In genomic region chr15:66724732-66725467, GRCh38 we compare ENCODE assay signal across 17 cellular contexts. TPM values are rescaled to one million over a fixed set of nuclear protein-coding genes. Genes with fewer than 3 reads are reported as not detected.
DNase-seq lines count a peak whose midpoint lies in the region; ATAC-seq, FAIRE-seq and TF ChIP-seq lines count a peak whose summit lies in the region.
"Had no signal": no experiment of that assay in that cellular context is flagged by ENCODE, and none has a peak within 500 bp of the region (broad histone marks: within the 10 kb centered on the region; RNA-seq: fewer than 3 reads in every experiment).

No MANE protein-coding gene starts in this region.

- TF ChIP-seq CTCF in kidney (IDR thresholded peaks at IDR 0.05; ENCODE audit: borderline replicate concordance, extremely low read depth, insufficient read depth) = no peak

- H3K36me3 ChIP-seq in kidney (ENCODE audit: control insufficient read depth in 1 of 2, insufficient read depth in 2 of 2, low read length in 2 of 2) = peaks cover 0 to 7% of the 10 kb centered on the region in 2 donors
- peaks cover 0 to 18% (median 9%) of the 10 kb centered on the region in 5 donors for H3K36me3 ChIP-seq in subcutaneous abdominal adipose tissue (ENCODE audit: control insufficient read depth in 5 of 5, insufficient read depth in 5 of 5, low read length in 5 of 5)

- intact Hi-C loops in kidney (cut with DNase I) = no loop called here

- H3K9ac ChIP-seq in kidney (ENCODE audit: low read length in 2 of 2) (no peak overlapping the region), subcutaneous abdominal adipose tissue (ENCODE audit: low read length in 5 of 5) (peak overlapping the region in 1 of 5 donors; percentile 48)
- H3K9ac ChIP-seq: KMS-11 had no signal

- H3K27ac ChIP-seq in kidney (ENCODE audit: low read depth in 2 of 2, low read length in 2 of 2) = no peak overlapping the region
- H3K27ac ChIP-seq in subcutaneous abdominal adipose tissue (ENCODE audit: low read depth, low read length) = peak overlapping the region; percentile 50
- H3K27ac ChIP-seq: KMS-11 had no signal

- H3K4me3 ChIP-seq in kidney (ENCODE audit: low read length in 2 of 2) (no peak overlapping the region), subcutaneous abdominal adipose tissue (ENCODE audit: low read depth in 1 of 5, low read length in 5 of 5) (no peak overlapping the region)

- DNase-seq in EH (ENCODE audit: low read depth) (peak; percentile 68), amniotic stem cell (lab: John Stamatoyannopoulos, UW) (peak; percentile 28), kidney (peak; percentile 37), SHP77 (lab: John Stamatoyannopoulos, UW) (no peak)
- DNase-seq in activated effector memory CD4-positive, alpha-beta T cell treated with Interleukin-2 at 50 U/mL for 16 hours = no peak
- DNase-seq: activated CD4-positive, alpha-beta T cell treated with anti-CD3 and anti-CD28 coated beads for 1 hour; activated CD8-positive, alpha-beta memory T cell treated with anti-CD3 and anti-CD28 coated beads, Interleukin-2, amount 10 ng/mL, durations not matched to agents 7 days and 5 days; effector memory CD4-positive, alpha-beta T cell; naive thymus-derived CD4-positive, alpha-beta T cell; NCI-H1048; NCI-H2029; stimulated activated CD4-positive, alpha-beta T cell treated with anti-CD3 and anti-CD28 coated beads, Interleukin-4, amount 100 ng/mL, for 24 hours had no signal

- no peaks in the 10 kb centered on the region for H3K27me3 ChIP-seq in subcutaneous abdominal adipose tissue (ENCODE audit: control insufficient read depth in 5 of 5, insufficient read depth in 4 of 5, low read length in 5 of 5)

- no peaks in the 10 kb centered on the region for H3K9me3 ChIP-seq in kidney (ENCODE audit: control insufficient read depth in 1 of 2, low read length in 2 of 2)
- H3K9me3 ChIP-seq in subcutaneous abdominal adipose tissue (ENCODE audit: control insufficient read depth in 5 of 5, low read length in 5 of 5) = no peaks in the 10 kb centered on the region

- no peak for FAIRE-seq in kidney (lab: Jason Lieb, UNC)
- FAIRE-seq: H1 had no signal

- peaks cover 10 to 20% of the 10 kb centered on the region in 2 donors for H3K4me1 ChIP-seq in kidney (ENCODE audit: control insufficient read depth in 1 of 2, insufficient read depth in 1 of 2, low read depth in 1 of 2, low read length in 2 of 2)
- H3K4me1 ChIP-seq in subcutaneous abdominal adipose tissue (ENCODE audit: control insufficient read depth in 5 of 5, insufficient read depth in 5 of 5, low read length in 5 of 5) = peaks cover 6 to 88% (median 67%) of the 10 kb centered on the region in 5 donors

- ATAC-seq in GM21390 (IDR thresholded peaks at IDR 0.05; ENCODE audit: unreplicated experiment) = no peak
- ATAC-seq: activated CD8-positive, alpha-beta memory T cell treated with anti-CD3 and anti-CD28 coated beads, Interleukin-2, amount 10 ng/mL, durations not matched to agents 7 days and 5 days; activated T-helper 17 cell treated with anti-CD3 and anti-CD28 coated beads, Interleukin-2, amount 50 U/mL, for 72 hours; naive thymus-derived CD4-positive, alpha-beta T cell had no signal

RNA-seq across cellular contexts. Expression of gene SMAD6, which starts 22.9 kb away (rescaled TPM):
- 23.0 TPM for total RNA-seq in kidney
- polyA plus RNA-seq in kidney (ENCODE audit: insufficient read depth, low read depth, low replicate concordance) = 15.4 TPM
- polyA plus RNA-seq: naive thymus-derived CD4-positive, alpha-beta T cell had no signal

Comparison
In these comparisons a context has a peak if more than half of its experiments do, and no peak if none do; other contexts are left out.
1. DNase-seq: peak in EH (single experiment), amniotic stem cell (single experiment) and kidney (single experiment); none in activated effector memory CD4-positive, alpha-beta T cell treated with Interleukin-2 at 50 U/mL for 16 hours (single experiment) and SHP77 (0 of 2).